ENCODE assay signal across 17 cellular contexts in genomic region chr6:105091140-105091829, GRCh38.
DNase-seq lines count a peak whose midpoint lies in the region; ATAC-seq and TF ChIP-seq lines count a peak whose summit lies in the region.
"Had no signal": no experiment of that assay in that cellular context is flagged by ENCODE, and none has a peak within 500 bp of the region (broad histone marks: within the 10 kb centered on the region; RNA-seq: fewer than 3 reads in every experiment).

No MANE protein-coding gene starts in this region.

- intact Hi-C loops in Right ventricle myocardium inferior (cut with DNase I), result no loop called here
- intact Hi-C loops in left cardiac atrium (cut with DNase I), result no loop called here
- intact Hi-C loops in upper lobe of right lung (cut with DNase I), result no loop called here

- no peaks in the 10 kb centered on the region for H3K9me3 Mint-ChIP-seq in nephron progenitor cell
- H3K9me3 Mint-ChIP-seq: CD8-positive, alpha-beta memory T cell; GM23338 had no signal

- no peaks in the 10 kb centered on the region for H3K27me3 ChIP-seq in upper lobe of right lung

- no peaks in the 10 kb centered on the region for H3K36me3 Mint-ChIP-seq in nephron progenitor cell (ENCODE audit: low read depth)
- H3K36me3 Mint-ChIP-seq: CD8-positive, alpha-beta memory T cell had no signal

- ATAC-seq in Right ventricle myocardium inferior (peak; percentile 31), left cardiac atrium (no peak), upper lobe of right lung (peak; percentile 50), GM21717 (IDR thresholded peaks at IDR 0.05; ENCODE audit: unreplicated experiment) (no peak)
- ATAC-seq: GM23338 had no signal

- peak overlapping the region; percentile 59 for H3K27ac Mint-ChIP-seq in nephron progenitor cell
- H3K27ac Mint-ChIP-seq: GM23338 had no signal

- no peak overlapping the region for H3K4me3 Mint-ChIP-seq in nephron progenitor cell
- H3K4me3 Mint-ChIP-seq: CD8-positive, alpha-beta memory T cell; GM23338 had no signal

- TF ChIP-seq CTCF in VCaP (conservative IDR thresholded peaks at IDR 0.05) (no peak), nephron progenitor cell (IDR thresholded peaks at IDR 0.05) (no peak), upper lobe of right lung (IDR thresholded peaks at IDR 0.05) (no peak)

- H3K4me1 Mint-ChIP-seq in nephron progenitor cell, result peaks cover 7% of the 10 kb centered on the region
- H3K4me1 Mint-ChIP-seq: CD8-positive, alpha-beta memory T cell; GM23338 had no signal

- DNase-seq in Right ventricle myocardium inferior (ENCODE audit: missing footprints) (no peak), left cardiac atrium (no peak), nephron progenitor cell (no peak), upper lobe of right lung (no peak), pons (ENCODE audit: low spot score) (no peak), SKM-1 treated with dmso at 0.1 percent for 144 hours (lab: John Stamatoyannopoulos, UW; ENCODE audit: unreplicated experiment) (no peak)
- DNase-seq: CD8-positive, alpha-beta memory T cell; DMS79; Kasumi-1; NCI-H1436; NCI-H2029; NCI-H2171 treated with DMSO at 0.1 percent for 48 hours; NCI-H748 treated with DMSO at 0.1 percent for 48 hours; PC-9 had no signal

- peak overlapping the region; percentile 77 for H3K27ac ChIP-seq in VCaP
- H3K27ac ChIP-seq in upper lobe of right lung, result no peak overlapping the region
- H3K27ac ChIP-seq: PC-9 had no signal

- H3K9me3 ChIP-seq in upper lobe of right lung, result no peaks in the 10 kb centered on the region

- no peaks in the 10 kb centered on the region for H3K36me3 ChIP-seq in upper lobe of right lung

- H3K4me1 ChIP-seq in upper lobe of right lung, result no peaks in the 10 kb centered on the region

- no peak overlapping the region for H3K4me3 ChIP-seq in upper lobe of right lung
- H3K4me3 ChIP-seq: GM23338, PC-9 had no signal

- H3K27me3 Mint-ChIP-seq in nephron progenitor cell (ENCODE audit: low read depth, poor library complexity), result peaks cover 3% of the 10 kb centered on the region

Comparison
In these comparisons a context has a peak if more than half of its experiments do, and no peak if none do; other contexts are left out.
1. ATAC-seq: peak in Right ventricle myocardium inferior (single experiment) and upper lobe of right lung (single experiment); none in left cardiac atrium (0 of 2) and GM21717 (single experiment).